Comparison of ENCODE assay signal across 9 cellular contexts in genomic region chr2:8542381-8543064, GRCh38.
DNase-seq lines count a peak whose midpoint lies in the region; ATAC-seq and TF ChIP-seq lines count a peak whose summit lies in the region.
"Had no signal": no experiment of that assay in that cellular context is flagged by ENCODE, and none has a peak within 500 bp of the region (broad histone marks: within the 10 kb centered on the region; RNA-seq: fewer than 3 reads in every experiment).

No MANE protein-coding gene starts in this region.

- H3K27me3 Mint-ChIP-seq in activated CD4-positive, alpha-beta T cell treated with anti-CD3 and anti-CD28 coated beads for 36 hours, result no peaks in the 10 kb centered on the region
- peaks cover 5% of the 10 kb centered on the region for H3K27me3 Mint-ChIP-seq in endodermal cell (ENCODE audit: insufficient read depth)

- peaks cover 2% of the 10 kb centered on the region for H3K36me3 Mint-ChIP-seq in activated CD4-positive, alpha-beta T cell treated with anti-CD3 and anti-CD28 coated beads for 36 hours (ENCODE audit: low read depth)
- no peaks in the 10 kb centered on the region for H3K36me3 Mint-ChIP-seq in endodermal cell (ENCODE audit: low read depth)

- no peak for TF ChIP-seq POLR2A in spleen (IDR thresholded peaks at IDR 0.05)

- H3K36me3 ChIP-seq in RWPE2 (ENCODE audit: low read depth), result no peaks in the 10 kb centered on the region
- H3K36me3 ChIP-seq in endodermal cell (ENCODE audit: control insufficient read depth, insufficient read depth, low read length), result no peaks in the 10 kb centered on the region
- H3K36me3 ChIP-seq in spleen, result no peaks in the 10 kb centered on the region

- H3K4me3 ChIP-seq in RWPE2 (ENCODE audit: severe bottlenecking) (no peak overlapping the region), endodermal cell (ENCODE audit: low read length) (no peak overlapping the region), spleen (no peak overlapping the region)

- H3K4me3 Mint-ChIP-seq in activated CD4-positive, alpha-beta T cell treated with anti-CD3 and anti-CD28 coated beads for 36 hours, result peak overlapping the region; percentile 48
- H3K4me3 Mint-ChIP-seq in endodermal cell, result no peak overlapping the region

- CTCF ChIA-PET in activated CD4-positive, alpha-beta T cell treated with anti-CD3 and anti-CD28 coated beads for 36 hours (lab: Charles Lee), result interaction anchor here (0.6 to 3.4 kb wide), 10 partner anchors 23 to 301 kb away, joined by 3 to 16 read pairs (median 4); no protein-coding TSS in a partner anchor

- no peak overlapping the region for H3K27ac ChIP-seq in RWPE2 (ENCODE audit: poor library complexity, severe bottlenecking)
- no peak overlapping the region for H3K27ac ChIP-seq in endodermal cell (ENCODE audit: low read depth, low read length)
- H3K27ac ChIP-seq in spleen, result peak overlapping the region; percentile 68 to 88 (median 83)

- ATAC-seq in activated CD4-positive, alpha-beta T cell treated with anti-CD3 and anti-CD28 coated beads for 36 hours, result no peak
- no peak for ATAC-seq in RWPE2 (ENCODE audit: low read depth)

- no peaks in the 10 kb centered on the region for H3K4me1 ChIP-seq in RWPE2 (ENCODE audit: insufficient read depth, poor library complexity, severe bottlenecking)
- H3K4me1 ChIP-seq in endodermal cell (ENCODE audit: control insufficient read depth, insufficient read depth, low read length), result no peaks in the 10 kb centered on the region
- H3K4me1 ChIP-seq in spleen, result peaks cover 31 to 100% (median 75%) of the 10 kb centered on the region in 6 donors

- WGBS in endodermal cell (ENCODE audit: insufficient coverage in 1 of 2, insufficient read length in 1 of 2), 2 experiments, result 83 to 95% methylated on average over 2 to 5 of the region's 5 CpGs
- WGBS in spleen, 5 donors, result 76 to 84% (median 84%) methylated on average over 5 of the region's 5 CpGs

- H3K4me1 Mint-ChIP-seq in activated CD4-positive, alpha-beta T cell treated with anti-CD3 and anti-CD28 coated beads for 36 hours, result peaks cover 85% of the 10 kb centered on the region
- peaks cover 9% of the 10 kb centered on the region for H3K4me1 Mint-ChIP-seq in endodermal cell

- intact Hi-C loops in activated CD4-positive, alpha-beta T cell treated with anti-CD3 and anti-CD28 coated beads for 36 hours (cut with DNase I, micrococcal nuclease), result loop anchor here (1.0 to 10.0 kb wide), 22 partner anchors 27 to 1115 kb away; partner anchors contain the start of gene MBOAT2 (in 1 of the 2)
- intact Hi-C loops in spleen (cut with DNase I; ENCODE audit: low total_unique reads), result no loop called here

- peak overlapping the region; percentile 99 for H3K27ac Mint-ChIP-seq in activated CD4-positive, alpha-beta T cell treated with anti-CD3 and anti-CD28 coated beads for 36 hours
- H3K27ac Mint-ChIP-seq in endodermal cell, result no peak overlapping the region

- no peak overlapping the region for H3K9ac ChIP-seq in endodermal cell (ENCODE audit: extremely low read depth, low read length, poor library complexity, severe bottlenecking)

- DNase-seq in activated CD4-positive, alpha-beta T cell treated with anti-CD3 and anti-CD28 coated beads for 36 hours, result no peak
- DNase-seq in activated CD4-positive, alpha-beta T cell treated with anti-CD3 and anti-CD28 coated beads for 1 hour, result no peak
- peak; percentile 9 for DNase-seq in RWPE2 (ENCODE audit: low spot score)
- DNase-seq in endodermal cell, result peak; percentile 35
- DNase-seq in spleen, result peak; percentile 65
- DNase-seq in GM19240 (ENCODE audit: insufficient read length, low spot score), result no peak
- DNase-seq in effector CD8-positive, alpha-beta T cell (lab: John Stamatoyannopoulos, UW), result no peak
- DNase-seq in GM10266 (ENCODE audit: extremely low spot score), result no peak
- DNase-seq: NCI-H1105 treated with DMSO at 0.1 percent for 48 hours had no signal

- H3K9me3 ChIP-seq in RWPE2 (ENCODE audit: severe bottlenecking), result no peaks in the 10 kb centered on the region
- H3K9me3 ChIP-seq in endodermal cell (ENCODE audit: control insufficient read depth, low read length), result no peaks in the 10 kb centered on the region
- H3K9me3 ChIP-seq in spleen, result no peaks in the 10 kb centered on the region

- no peaks in the 10 kb centered on the region for H3K27me3 ChIP-seq in RWPE2 (ENCODE audit: insufficient read depth, poor library complexity, severe bottlenecking)
- no peaks in the 10 kb centered on the region for H3K27me3 ChIP-seq in endodermal cell (ENCODE audit: control insufficient read depth, insufficient read depth, low read length, poor library complexity, severe bottlenecking)
- peaks cover 0 to 46% (median 0%) of the 10 kb centered on the region in 7 donors for H3K27me3 ChIP-seq in spleen (replicated peaks in 1 of 7)

- no peaks in the 10 kb centered on the region for H3K9me3 Mint-ChIP-seq in activated CD4-positive, alpha-beta T cell treated with anti-CD3 and anti-CD28 coated beads for 36 hours (ENCODE audit: low read depth)
- no peaks in the 10 kb centered on the region for H3K9me3 Mint-ChIP-seq in endodermal cell

- no peak for TF ChIP-seq CTCF in RWPE2 (IDR thresholded peaks at IDR 0.05; ENCODE audit: poor library complexity, severe bottlenecking)
- no peak for TF ChIP-seq CTCF in endodermal cell (conservative IDR thresholded peaks at IDR 0.05)
- no peak for TF ChIP-seq CTCF in spleen (IDR thresholded peaks at IDR 0.05 in 8 of 11, conservative IDR thresholded peaks at IDR 0.05 in 3 of 11)
- TF ChIP-seq CTCF in GM10266 (IDR thresholded peaks at IDR 0.05; ENCODE audit: control insufficient read depth, insufficient read depth, low read depth, missing control alignments), result no peak

- POLR2A ChIA-PET in activated CD4-positive, alpha-beta T cell treated with anti-CD3 and anti-CD28 coated beads for 36 hours (lab: Charles Lee), result interaction anchor here (0.6 to 4.1 kb wide), 11 partner anchors 22 to 145 kb away, joined by 3 to 103 read pairs (median 13); partner anchors contain the start of gene ID2

Comparison
In these comparisons a context has a peak if more than half of its experiments do, and no peak if none do; other contexts are left out.
1. DNase-seq: peak in RWPE2 (single experiment), endodermal cell (single experiment) and spleen (single experiment); none in activated CD4-positive, alpha-beta T cell treated with anti-CD3 and anti-CD28 coated beads for 36 hours (single experiment), activated CD4-positive, alpha-beta T cell treated with anti-CD3 and anti-CD28 coated beads for 1 hour (single experiment), GM19240 (single experiment), effector CD8-positive, alpha-beta T cell (single experiment) and GM10266 (single experiment).
2. H3K27ac ChIP-seq: peak in spleen (8 of 8); none in RWPE2 (single experiment) and endodermal cell (single experiment).